In genomic region chr17:72590882-72591499, GRCh38 we compare ENCODE assay signal across 1 cellular context.
TF ChIP-seq lines count a peak whose summit lies in the region.

No MANE protein-coding gene starts in this region.

TF ChIP-seq in WTC11, 78 proteins besides CTCF, POLR2A, EP300 and RAD21 (continued from another document):
- TF ChIP-seq ZNF281 (CRISPR knock-in tag; IDR thresholded peaks at IDR 0.05) (no peak), MAX (CRISPR knock-in tag; IDR thresholded peaks at IDR 0.05) (no peak), ZBTB43 (CRISPR knock-in tag; IDR thresholded peaks at IDR 0.05) (no peak), JUN (CRISPR knock-in tag; IDR thresholded peaks at IDR 0.05) (no peak), NR3C1 (CRISPR knock-in tag; conservative IDR thresholded peaks at IDR 0.05; ENCODE audit: low read depth) (no peak), AFF4 (CRISPR knock-in tag; IDR thresholded peaks at IDR 0.05; ENCODE audit: borderline replicate concordance) (no peak), SOX15 (CRISPR knock-in tag; IDR thresholded peaks at IDR 0.05) (no peak), NR2C2 (CRISPR knock-in tag; IDR thresholded peaks at IDR 0.05) (no peak), MXD4 (CRISPR knock-in tag; IDR thresholded peaks at IDR 0.05; ENCODE audit: borderline replicate concordance) (no peak), PRDM15 (CRISPR knock-in tag; IDR thresholded peaks at IDR 0.05) (no peak), EMX1 (CRISPR knock-in tag; IDR thresholded peaks at IDR 0.05) (no peak), RELA (CRISPR knock-in tag; IDR thresholded peaks at IDR 0.05; ENCODE audit: borderline replicate concordance) (no peak), ATF6 (CRISPR knock-in tag; IDR thresholded peaks at IDR 0.05) (no peak), NR1H2 (CRISPR knock-in tag; IDR thresholded peaks at IDR 0.05) (no peak)
